ENCODE assay signal across 22 cellular contexts in the genomic region with DNA sequence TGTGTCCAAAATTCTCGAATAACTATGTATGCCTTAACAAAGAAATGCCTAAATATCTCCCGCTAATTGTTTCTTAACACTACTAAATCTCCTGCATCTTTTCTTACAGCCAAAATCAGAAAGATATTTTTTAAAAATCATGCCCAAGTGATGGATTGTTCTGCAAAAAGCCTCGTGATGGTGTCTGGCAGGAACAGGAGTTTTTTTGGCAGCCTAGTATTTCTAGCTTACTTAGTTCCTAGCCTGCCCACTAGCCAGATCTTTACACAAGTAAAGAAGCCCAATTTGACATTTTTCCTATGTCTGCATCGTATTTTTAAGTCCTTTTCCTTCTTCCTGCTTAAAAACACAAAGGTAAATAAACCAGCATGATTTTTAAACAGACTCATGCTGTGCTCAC. TPM values are rescaled to one million over a fixed set of nuclear protein-coding genes. Genes with fewer than 3 reads are reported as not detected.
"Had no signal": no experiment of that assay in that cellular context is flagged by ENCODE, and none has a peak within 500 bp of the region (broad histone marks: within the 10 kb centered on the region; RNA-seq: fewer than 3 reads in every experiment).

No MANE protein-coding gene starts in this region.

- H3K4me1 Mint-ChIP-seq: activated CD4-positive, alpha-beta T cell treated with anti-CD3 and anti-CD28 coated beads, Interleukin-2, amount 10 ng/mL, durations not matched to agents 24 days and 14 days; nephron had no signal

- H3K36me3 ChIP-seq: upper lobe of right lung had no signal

- H3K36me3 Mint-ChIP-seq: memory B cell had no signal

- H3K4me3 ChIP-seq: body of pancreas, smooth muscle cell, upper lobe of right lung had no signal

- ATAC-seq: activated CD4-positive, CD25-positive, alpha-beta regulatory T cell treated with anti-CD3 and anti-CD28 coated beads, Interleukin-2, amount 50 U/mL, for 24 hours; activated CD8-positive, alpha-beta T cell treated with anti-CD3 and anti-CD28 coated beads for 36 hours; activated naive CD8-positive, alpha-beta T cell treated with anti-CD3 and anti-CD28 coated beads, Interleukin-2, amount 50 U/mL, for 24 hours; body of pancreas; foreskin keratinocyte; sciatic nerve; upper lobe of right lung had no signal

- H3K4me3 Mint-ChIP-seq: activated CD4-positive, alpha-beta T cell treated with anti-CD3 and anti-CD28 coated beads, Interleukin-2, amount 10 ng/mL, durations not matched to agents 24 days and 14 days; activated CD8-positive, alpha-beta T cell treated with anti-CD3 and anti-CD28 coated beads for 36 hours; activated naive CD8-positive, alpha-beta T cell treated with anti-CD3 and anti-CD28 coated beads, Interleukin-2, amount 50 U/mL, for 24 hours; activated T-helper 1 cell treated with anti-CD3 and anti-CD28 coated beads, Interleukin-12 subunit alpha, Interleukin-12 subunit beta, Interleukin-2, Interleukin-4 antibody, amounts not matched to agents 30 ng/mL and 10 ng/mL and 1 ng/mL, durations not matched to agents 14 hours and 24 hours and 36 hours; dendritic cell treated with granulocyte-macrophage colony-stimulating factor and Interleukin-4, amounts not matched to agents 40 ng/mL and 50 ng/mL, for 4 days; nephron had no signal

- H3K4me2 ChIP-seq: smooth muscle cell had no signal

- H3K9me3 Mint-ChIP-seq: activated CD4-positive, alpha-beta T cell treated with anti-CD3 and anti-CD28 coated beads, Interleukin-2, amount 10 ng/mL, durations not matched to agents 24 days and 14 days; activated CD8-positive, alpha-beta T cell treated with anti-CD3 and anti-CD28 coated beads for 36 hours; activated naive CD8-positive, alpha-beta T cell treated with anti-CD3 and anti-CD28 coated beads, Interleukin-2, amount 50 U/mL, for 24 hours; activated T-helper 1 cell treated with anti-CD3 and anti-CD28 coated beads, Interleukin-12 subunit alpha, Interleukin-12 subunit beta, Interleukin-2, Interleukin-4 antibody, amounts not matched to agents 30 ng/mL and 10 ng/mL and 1 ng/mL, durations not matched to agents 14 hours and 24 hours and 36 hours; dendritic cell treated with granulocyte-macrophage colony-stimulating factor and Interleukin-4, amounts not matched to agents 40 ng/mL and 50 ng/mL, for 4 days; memory B cell; nephron had no signal

- H3K27me3 Mint-ChIP-seq: activated CD8-positive, alpha-beta T cell treated with anti-CD3 and anti-CD28 coated beads for 36 hours; activated naive CD8-positive, alpha-beta T cell treated with anti-CD3 and anti-CD28 coated beads, Interleukin-2, amount 50 U/mL, for 24 hours; dendritic cell treated with granulocyte-macrophage colony-stimulating factor and Interleukin-4, amounts not matched to agents 40 ng/mL and 50 ng/mL, for 4 days had no signal

- DNase-seq: activated CD4-positive, alpha-beta T cell treated with anti-CD3 and anti-CD28 coated beads, Interleukin-2, amount 10 ng/mL, durations not matched to agents 24 days and 14 days; activated CD8-positive, alpha-beta T cell treated with anti-CD3 and anti-CD28 coated beads for 36 hours; activated gamma-delta T cell; activated naive CD4-positive, alpha-beta T cell treated with anti-CD3 and anti-CD28 coated beads, Interleukin-2, amount 50 U/mL, for 16 hours; activated naive CD8-positive, alpha-beta T cell treated with anti-CD3 and anti-CD28 coated beads, Interleukin-2, amount 50 U/mL, for 24 hours; body of pancreas; effector CD4-positive, alpha-beta T cell; foreskin keratinocyte; hypothalamus; nucleus accumbens; stimulated activated CD4-positive, alpha-beta T cell treated with anti-CD3 and anti-CD28 coated beads, Interleukin-15, amount 100 ng/mL, for 24 hours; stimulated activated CD8-positive, alpha-beta memory T cell treated with anti-CD3 and anti-CD28 coated beads, Interleukin-4, amount 100 ng/mL, for 48 hours; stimulated activated naive CD4-positive, alpha-beta T cell; upper lobe of right lung had no signal

- H3K27ac Mint-ChIP-seq: activated CD4-positive, alpha-beta T cell treated with anti-CD3 and anti-CD28 coated beads, Interleukin-2, amount 10 ng/mL, durations not matched to agents 24 days and 14 days; activated CD8-positive, alpha-beta T cell treated with anti-CD3 and anti-CD28 coated beads for 36 hours; activated naive CD8-positive, alpha-beta T cell treated with anti-CD3 and anti-CD28 coated beads, Interleukin-2, amount 50 U/mL, for 24 hours; activated T-helper 1 cell treated with anti-CD3 and anti-CD28 coated beads, Interleukin-12 subunit alpha, Interleukin-12 subunit beta, Interleukin-2, Interleukin-4 antibody, amounts not matched to agents 30 ng/mL and 10 ng/mL and 1 ng/mL, durations not matched to agents 14 hours and 24 hours and 36 hours; dendritic cell treated with granulocyte-macrophage colony-stimulating factor and Interleukin-4, amounts not matched to agents 40 ng/mL and 50 ng/mL, for 4 days; memory B cell; nephron had no signal

- H3K27ac ChIP-seq: body of pancreas, foreskin keratinocyte, upper lobe of right lung had no signal

- H3K9me3 ChIP-seq: body of pancreas, upper lobe of right lung had no signal

- H3K27me3 ChIP-seq: body of pancreas, upper lobe of right lung had no signal

- H3K4me1 ChIP-seq: body of pancreas, foreskin keratinocyte, upper lobe of right lung had no signal

RNA-seq across cellular contexts. Expression of gene SLC2A12, which starts 31.5 kb away (rescaled TPM):
- total RNA-seq: activated CD4-positive, alpha-beta T cell treated with anti-CD3 and anti-CD28 coated beads, Interleukin-2, amount 10 ng/mL, durations not matched to agents 24 days and 14 days; activated T-helper 1 cell treated with anti-CD3 and anti-CD28 coated beads, Interleukin-12 subunit alpha, Interleukin-12 subunit beta, Interleukin-2, Interleukin-4 antibody, amounts not matched to agents 30 ng/mL and 10 ng/mL and 1 ng/mL, durations not matched to agents 14 hours and 24 hours and 36 hours; T-helper 2 cell treated with Interferon-gamma antibody and Interleukin-4, amounts not matched to agents 100 ng/mL and 5 ng/mL, for 36 hours had no signal
